8 cellular contexts compared by ENCODE assay signal in genomic region chr16:10736926-10737625, GRCh38. TPM values are rescaled to one million over a fixed set of nuclear protein-coding genes. Genes with fewer than 3 reads are reported as not detected.
A peak's percentile ranks its signal among the peaks of the same experiment; 100 is the strongest.
DNase-seq lines count a peak whose midpoint lies in the region; ATAC-seq lines count a peak whose summit lies in the region.

No MANE protein-coding gene starts in this region.

- peak overlapping the region; percentile 29 to 55 (median 44); a peak in 15 of 20 replicates for H3K4me3 ChIP-seq in BLaER1 treated with 17β-estradiol and CSF1 and Interleukin-3, amounts not matched to agents 10 nM and 100 nM
- H3K4me3 ChIP-seq in GM23248 (no peak overlapping the region), right cardiac atrium (ENCODE audit: low read length) (no peak overlapping the region)

- H3K36me3 Mint-ChIP-seq in T-helper 2 cell treated with Interferon-gamma antibody and Interleukin-4, amounts not matched to agents 5 μg/mL and 100 μg/mL, for 36 hours (ENCODE audit: low read depth) = no peaks in the 10 kb centered on the region

- DNase-seq in GM23248 (peak; percentile 66), NCI-H1694 treated with DMSO at 0.1 percent for 48 hours (lab: John Stamatoyannopoulos, UW) (peak; percentile 55), amygdala (lab: John Stamatoyannopoulos, UW) (peak in 30 of 56 donors; percentile 12 to 80 (median 31)), right cardiac atrium (peak in 2 of 3 donors; percentile 31 to 73), retina (peak; percentile 77)
- DNase-seq in T-helper 2 cell treated with Interferon-gamma antibody and Interleukin-4, amounts not matched to agents 5 μg/mL and 100 μg/mL, for 36 hours (ENCODE audit: low spot score) = peak; percentile 52

- in situ Hi-C loops in GM23248 (cut with MboI) = loop anchor here (10.0 to 25.0 kb wide), 3 partner anchors 472 to 1800 kb away; no protein-coding TSS in a partner anchor

- H3K4me1 Mint-ChIP-seq in T-helper 2 cell treated with Interferon-gamma antibody and Interleukin-4, amounts not matched to agents 5 μg/mL and 100 μg/mL, for 36 hours (ENCODE audit: low read depth) = peaks cover 41% of the 10 kb centered on the region

- H4K20me1 ChIP-seq in BLaER1 treated with 17β-estradiol and CSF1 and Interleukin-3, amounts not matched to agents 10 nM and 100 nM = no peaks in the 10 kb centered on the region
- no peaks in the 10 kb centered on the region for H4K20me1 ChIP-seq in GM23248 (ENCODE audit: insufficient read depth)

- H3K4me3 Mint-ChIP-seq in T-helper 2 cell treated with Interferon-gamma antibody and Interleukin-4, amounts not matched to agents 5 μg/mL and 100 μg/mL, for 36 hours = peak overlapping the region; percentile 51

- 50 to 51% methylated on average over 15 of the region's 15 CpGs for WGBS in GM23248 (ENCODE audit: low coverage in 1 of 2, low lambda C conversion rate in 2 of 2, missing lambda C conversion rate in 2 of 2), 2 experiments
- WGBS in right cardiac atrium = 38% methylated on average over 15 of the region's 15 CpGs

- H3K36me3 ChIP-seq in BLaER1 treated with 17β-estradiol and CSF1 and Interleukin-3, amounts not matched to agents 10 nM and 100 nM = no peaks in the 10 kb centered on the region
- H3K36me3 ChIP-seq in GM23248 (ENCODE audit: low read depth) = no peaks in the 10 kb centered on the region

- H3K27ac Mint-ChIP-seq in T-helper 2 cell treated with Interferon-gamma antibody and Interleukin-4, amounts not matched to agents 5 μg/mL and 100 μg/mL, for 36 hours = peak overlapping the region; percentile 70

- no peaks in the 10 kb centered on the region for H3K27me3 Mint-ChIP-seq in T-helper 2 cell treated with Interferon-gamma antibody and Interleukin-4, amounts not matched to agents 5 μg/mL and 100 μg/mL, for 36 hours (ENCODE audit: low read depth)

- peaks cover 5 to 11% (median 8%) of the 10 kb centered on the region in 11 experiments; a peak in 15 of 22 replicates for H3K9me3 ChIP-seq in BLaER1 treated with 17β-estradiol and CSF1 and Interleukin-3, amounts not matched to agents 10 nM and 100 nM (replicated peaks in 1 of 11)
- no peaks in the 10 kb centered on the region for H3K9me3 ChIP-seq in GM23248 (ENCODE audit: low read depth)
- H3K9me3 ChIP-seq in right cardiac atrium (ENCODE audit: control insufficient read depth, low read length) = no peaks in the 10 kb centered on the region

- H2AFZ ChIP-seq in GM23248 = peak overlapping the region; percentile 63; the same call in 1 of the 2 replicates

- peak overlapping the region; percentile 75 to 84 (median 81) for H3K27ac ChIP-seq in BLaER1 treated with 17β-estradiol and CSF1 and Interleukin-3, amounts not matched to agents 10 nM and 100 nM
- H3K27ac ChIP-seq in GM23248 (no peak overlapping the region), right cardiac atrium (ENCODE audit: low read length) (peak overlapping the region; percentile 83)

- H3K4me2 ChIP-seq in BLaER1 treated with 17β-estradiol and CSF1 and Interleukin-3, amounts not matched to agents 10 nM and 100 nM = peak overlapping the region; percentile 67 to 91 (median 76)
- no peak overlapping the region for H3K4me2 ChIP-seq in GM23248 (ENCODE audit: unreplicated experiment)

- ATAC-seq in right cardiac atrium (peak; percentile 50 to 62), HG03196 (IDR thresholded peaks at IDR 0.05; ENCODE audit: unreplicated experiment) (no peak)

- H3K9me3 Mint-ChIP-seq in T-helper 2 cell treated with Interferon-gamma antibody and Interleukin-4, amounts not matched to agents 5 μg/mL and 100 μg/mL, for 36 hours = no peaks in the 10 kb centered on the region

- intact Hi-C loops in right cardiac atrium (cut with DNase I) = loop anchor here in 3 of 4 donors (2.0 to 10.0 kb wide), 4 partner anchors 72 to 482 kb away; no protein-coding TSS in a partner anchor

- no peaks in the 10 kb centered on the region for H3K79me2 ChIP-seq in GM23248 (ENCODE audit: insufficient read depth)

- no peaks in the 10 kb centered on the region for H3K27me3 ChIP-seq in BLaER1 treated with 17β-estradiol and CSF1 and Interleukin-3, amounts not matched to agents 10 nM and 100 nM
- H3K27me3 ChIP-seq in GM23248 (replicated peaks; ENCODE audit: insufficient read depth) (no peaks in the 10 kb centered on the region), right cardiac atrium (ENCODE audit: control insufficient read depth, insufficient read depth) (no peaks in the 10 kb centered on the region)

- peaks cover 37 to 47% (median 42%) of the 10 kb centered on the region in 10 experiments for H3K4me1 ChIP-seq in BLaER1 treated with 17β-estradiol and CSF1 and Interleukin-3, amounts not matched to agents 10 nM and 100 nM
- H3K4me1 ChIP-seq in GM23248 (ENCODE audit: insufficient read depth) (peaks cover 16% of the 10 kb centered on the region), right cardiac atrium (ENCODE audit: control insufficient read depth, insufficient read depth, low read length) (peaks cover 2% of the 10 kb centered on the region)

- H3F3A ChIP-seq in GM23248 (ENCODE audit: insufficient read depth) = peaks cover 8% of the 10 kb centered on the region; the same call in 1 of the 2 replicates

- H3K9me2 ChIP-seq in GM23248 (ENCODE audit: insufficient read depth) = no peaks in the 10 kb centered on the region

- peak overlapping the region; percentile 69 to 83 (median 75) for H3K9ac ChIP-seq in BLaER1 treated with 17β-estradiol and CSF1 and Interleukin-3, amounts not matched to agents 10 nM and 100 nM
- H3K9ac ChIP-seq in GM23248 = no peak overlapping the region

RNA-seq across cellular contexts. Expression of gene NUBP1, which starts 6.6 kb away (rescaled TPM):
- total RNA-seq in GM23248 (2014; rRNA removed; shearing (Covaris generic)) = 16.3 and 19.1 TPM in 2 replicates
- polyA plus RNA-seq in GM23248 (2016; fragmentation: Nextera tagmentation; extraction: Ambion mirVana) = 22.3 and 23.4 TPM in 2 replicates
- 10 to 100 TPM; 45.9 to 49.8 (median 47.4) TPM for total RNA-seq in right cardiac atrium
- polyA plus RNA-seq in right cardiac atrium = 55.9 TPM

RNA-seq across cellular contexts. Expression of gene TEKT5, which starts 42.3 kb away (rescaled TPM):
- total RNA-seq in GM23248 (2014; rRNA removed; shearing (Covaris generic)) = not detected in 2 replicates
- not detected in 2 replicates for polyA plus RNA-seq in GM23248 (2016; fragmentation: Nextera tagmentation; extraction: Ambion mirVana)
- total RNA-seq in right cardiac atrium = not detected
- 0.07 TPM for polyA plus RNA-seq in right cardiac atrium

Comparison
In these comparisons a context has a peak if more than half of its experiments do, and no peak if none do; other contexts are left out.
1. H3K4me3 ChIP-seq: peak in BLaER1 treated with 17β-estradiol and CSF1 and Interleukin-3, amounts not matched to agents 10 nM and 100 nM (10 of 10); none in GM23248 (single experiment) and right cardiac atrium (single experiment).
2. Peak in every context shown above with its lines, with median percentiles within 50 percentile points of each other: DNase-seq.